ENCODE assay signal across 1 cellular context in genomic region chr16:85588562-85589503, GRCh38.
A peak's percentile ranks its signal among the peaks of the same experiment; 100 is the strongest.
TF ChIP-seq lines count a peak whose summit lies in the region.

No MANE protein-coding gene starts in this region.

TF ChIP-seq in K562, 482 proteins besides CTCF, POLR2A, EP300 and RAD21 (continued from another document and continues in another):
- TF ChIP-seq ZC3H11A (IDR thresholded peaks at IDR 0.05; ENCODE audit: low read depth, low read length) (no peak), HDAC2 (IDR thresholded peaks at IDR 0.05) (0 out of 2 replicates have a peak, but pooled peaks have one; percentile 35), HDAC6 (IDR thresholded peaks at IDR 0.05; ENCODE audit: low read depth, low read length) (no peak), CUX1 (CRISPR knock-in tag; IDR thresholded peaks at IDR 0.05) (no peak), FOXK1 (CRISPR knock-in tag; IDR thresholded peaks at IDR 0.05; ENCODE audit: borderline replicate concordance) (no peak), LEF1 (IDR thresholded peaks at IDR 0.05) (0 out of 2 replicates have a peak, but pooled peaks have one; percentile 15), COPS2 (conservative IDR thresholded peaks at IDR 0.05) (no peak), ZNF354B (CRISPR knock-in tag; IDR thresholded peaks at IDR 0.05) (no peak), HDAC3 (IDR thresholded peaks at IDR 0.05; ENCODE audit: borderline replicate concordance, partially characterized antibody) (no peak), ZNF316 (IDR thresholded peaks at IDR 0.05) (no peak), GABPB1 (CRISPR knock-in tag; IDR thresholded peaks at IDR 0.05) (no peak), POLR3A (IDR thresholded peaks at IDR 0.05; ENCODE audit: borderline replicate concordance, extremely low read depth, insufficient read depth, insufficient read length) (no peak), HDGF (IDR thresholded peaks at IDR 0.05) (no peak), SP1 (CRISPR knock-in tag; IDR thresholded peaks at IDR 0.05) (no peak), SFPQ (IDR thresholded peaks at IDR 0.05; ENCODE audit: low read depth, low read length) (no peak), SMAD3 (CRISPR knock-in tag; conservative IDR thresholded peaks at IDR 0.05) (no peak), ASH1L (IDR thresholded peaks at IDR 0.05; ENCODE audit: borderline replicate concordance, low read depth, partially characterized antibody) (no peak), ZNF280A (IDR thresholded peaks at IDR 0.05; ENCODE audit: low read depth, partially characterized antibody) (no peak), TCFL5 (CRISPR knock-in tag; conservative IDR thresholded peaks at IDR 0.05) (no peak), ZNF507 (tag; conservative IDR thresholded peaks at IDR 0.05) (no peak), SMAD4 (CRISPR knock-in tag; conservative IDR thresholded peaks at IDR 0.05) (no peak), BACH1 (tag; IDR thresholded peaks at IDR 0.05) (no peak), ATF3 (IDR thresholded peaks at IDR 0.05) (no peak), ATF3 (CRISPR knock-in tag; conservative IDR thresholded peaks at IDR 0.05) (no peak), CLOCK (CRISPR knock-in tag; IDR thresholded peaks at IDR 0.05; ENCODE audit: borderline replicate concordance) (no peak), NFXL1 (CRISPR knock-in tag; IDR thresholded peaks at IDR 0.05) (no peak), ZNF165 (CRISPR knock-in tag; IDR thresholded peaks at IDR 0.05; ENCODE audit: borderline replicate concordance) (no peak), ZNF263 (CRISPR knock-in tag; IDR thresholded peaks at IDR 0.05; ENCODE audit: borderline replicate concordance) (0 out of 2 replicates have a peak, but pooled peaks have one; percentile 33), ZNF583 (CRISPR knock-in tag; IDR thresholded peaks at IDR 0.05) (0 out of 2 replicates have a peak, but pooled peaks have one; percentile 10), ZBTB9 (CRISPR knock-in tag; IDR thresholded peaks at IDR 0.05) (no peak), RFX7 (CRISPR knock-in tag; IDR thresholded peaks at IDR 0.05) (no peak), ZNF277 (CRISPR knock-in tag; IDR thresholded peaks at IDR 0.05; ENCODE audit: borderline replicate concordance) (no peak), NFYB (IDR thresholded peaks at IDR 0.05; ENCODE audit: extremely low read depth, insufficient read length) (no peak), ZNF592 (IDR thresholded peaks at IDR 0.05) (0 out of 2 replicates have a peak, but pooled peaks have one; percentile 44), MED1 (CRISPR knock-in tag; IDR thresholded peaks at IDR 0.05; ENCODE audit: borderline replicate concordance) (no peak), ZNF41 (CRISPR knock-in tag; conservative IDR thresholded peaks at IDR 0.05) (no peak), KLF16 (IDR thresholded peaks at IDR 0.05) (no peak), PCBP2 (IDR thresholded peaks at IDR 0.05; ENCODE audit: low read depth, low read length, poor library complexity, severe bottlenecking) (no peak), LARP7 (IDR thresholded peaks at IDR 0.05) (no peak), HMG20A (CRISPR knock-in tag; conservative IDR thresholded peaks at IDR 0.05) (no peak), ERF (CRISPR knock-in tag; IDR thresholded peaks at IDR 0.05) (no peak), NR2F6 (CRISPR knock-in tag; IDR thresholded peaks at IDR 0.05) (no peak), TCF7L2 (IDR thresholded peaks at IDR 0.05; ENCODE audit: low read depth, low read length) (no peak), ATF2 (CRISPR knock-in tag; IDR thresholded peaks at IDR 0.05) (no peak), NCOA4 (IDR thresholded peaks at IDR 0.05; ENCODE audit: partially characterized antibody) (no peak)
